Comparison of ENCODE assay signal across 1 cellular context in the genomic region with DNA sequence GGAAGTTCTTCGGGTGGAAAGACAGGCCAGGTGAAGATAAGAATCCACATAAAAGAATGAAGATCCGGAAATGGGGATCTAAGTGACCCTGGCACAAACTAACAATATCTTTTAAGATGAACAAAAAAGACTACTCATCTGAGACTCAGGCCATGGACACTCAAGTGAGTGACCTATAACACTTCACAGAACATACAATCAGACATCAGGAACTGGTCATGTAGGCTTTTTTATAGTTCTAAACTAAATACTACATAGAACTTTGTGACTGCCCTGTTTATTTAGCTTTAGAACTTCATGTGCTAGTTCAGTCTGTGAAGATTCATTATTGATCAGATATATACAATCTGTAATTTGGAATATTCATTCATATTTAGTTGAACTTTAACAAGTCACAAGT.
TF ChIP-seq lines count a peak whose summit lies in the region.

No MANE protein-coding gene starts in this region.

TF ChIP-seq in A549, 52 proteins besides CTCF, POLR2A, EP300 and RAD21 (continued from another document):
- no peak for TF ChIP-seq REST (IDR thresholded peaks at IDR 0.05)
- no peak for TF ChIP-seq ZFP36 (IDR thresholded peaks at IDR 0.05; ENCODE audit: borderline replicate concordance, partially characterized antibody)
- no peak for TF ChIP-seq KDM5A (IDR thresholded peaks at IDR 0.05)
- TF ChIP-seq EHF (CRISPR knock-in tag; IDR thresholded peaks at IDR 0.05) = no peak
- TF ChIP-seq RFX5 (IDR thresholded peaks at IDR 0.05) = no peak
- no peak for TF ChIP-seq CHD4 (IDR thresholded peaks at IDR 0.05; ENCODE audit: borderline replicate concordance)
- TF ChIP-seq MAX (IDR thresholded peaks at IDR 0.05) = no peak
- TF ChIP-seq CBX8 (IDR thresholded peaks at IDR 0.05) = no peak
- no peak for TF ChIP-seq GATA3 (IDR thresholded peaks at IDR 0.05; ENCODE audit: borderline replicate concordance)
- no peak for TF ChIP-seq NPAS2 (CRISPR knock-in tag; IDR thresholded peaks at IDR 0.05; ENCODE audit: borderline replicate concordance)
- TF ChIP-seq HOXA7 (CRISPR knock-in tag; IDR thresholded peaks at IDR 0.05) = no peak
- TF ChIP-seq RCOR1 (IDR thresholded peaks at IDR 0.05; ENCODE audit: low read depth, low read length) = no peak
